8 cellular contexts compared by ENCODE assay signal in the genomic region with DNA sequence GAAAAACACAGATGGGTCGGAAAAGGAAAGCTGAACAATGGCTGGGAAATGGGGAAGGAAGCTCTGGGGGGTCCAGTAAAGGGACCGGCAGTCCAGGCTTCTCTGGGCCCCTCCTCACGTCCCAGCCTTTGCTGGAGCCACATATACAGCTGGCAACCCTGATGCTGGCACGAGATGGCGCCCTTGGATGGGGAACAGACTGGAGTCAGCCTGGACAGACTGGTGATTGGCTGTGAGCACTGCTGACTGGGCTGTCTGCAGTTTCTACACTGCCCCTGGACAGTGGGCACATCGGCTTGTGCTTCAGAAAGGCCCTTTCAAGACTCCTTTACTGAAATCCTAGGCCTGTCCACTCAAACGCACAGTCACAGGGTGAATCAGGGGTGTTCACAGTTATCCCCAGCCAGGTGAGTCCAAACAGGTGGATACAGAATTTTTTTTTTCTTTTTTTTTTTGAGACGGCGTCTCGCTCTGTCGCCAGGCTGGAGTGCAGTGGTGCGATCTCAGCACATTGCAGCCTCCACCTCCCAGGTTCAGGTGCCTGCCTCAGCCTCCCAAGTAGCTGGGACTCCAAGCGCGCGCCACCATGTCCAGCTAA.
DNase-seq lines count a peak whose midpoint lies in the region; ATAC-seq and TF ChIP-seq lines count a peak whose summit lies in the region.

No MANE protein-coding gene starts in this region.

- H3K27me3 ChIP-seq in BLaER1, result no peaks in the 10 kb centered on the region

- H3K9me3 ChIP-seq in BLaER1, result no peaks in the 10 kb centered on the region
- H3K9me3 ChIP-seq in HEK293 (ENCODE audit: control insufficient read depth, insufficient read depth, low read depth, low read length), result no peaks in the 10 kb centered on the region

- peaks cover 12% of the 10 kb centered on the region for H3K4me1 Mint-ChIP-seq in memory B cell

- H3K36me3 Mint-ChIP-seq in memory B cell, result no peaks in the 10 kb centered on the region

- H3K9me3 Mint-ChIP-seq in memory B cell, result no peaks in the 10 kb centered on the region

- ATAC-seq in memory B cell (ENCODE audit: low read depth), result peak; percentile 53
- ATAC-seq in HG03565 (IDR thresholded peaks at IDR 0.05; ENCODE audit: unreplicated experiment), result no peak

- TF ChIP-seq CTCF in HEK293 (tag by site-specific recombination; IDR thresholded peaks at IDR 0.05), result peak; percentile 94

- no peaks in the 10 kb centered on the region for H3K36me3 ChIP-seq in BLaER1
- no peaks in the 10 kb centered on the region for H3K36me3 ChIP-seq in HEK293 (ENCODE audit: control insufficient read depth in 2 of 2, insufficient read depth in 1 of 2, low read length in 2 of 2)

- no peak overlapping the region for H3K27ac Mint-ChIP-seq in memory B cell

- POLR2A ChIA-PET in HEK293 (lab: Yijun Ruan, JAX), result no interaction called here

- peaks cover 26% of the 10 kb centered on the region for H3K27me3 Mint-ChIP-seq in memory B cell

- no peak overlapping the region for H3K27ac ChIP-seq in BLaER1
- no peak overlapping the region for H3K27ac ChIP-seq in HEK293 (ENCODE audit: extremely low read depth, low read depth, low read length)

- H3K9ac ChIP-seq in BLaER1, result no peak overlapping the region

- no peak overlapping the region for H3K4me3 Mint-ChIP-seq in memory B cell

- H4K20me1 ChIP-seq in BLaER1, result no peaks in the 10 kb centered on the region

- CTCF ChIA-PET in HEK293 (lab: Yijun Ruan, JAX), result interaction anchor here (0.6 to 4.5 kb wide), 19 partner anchors 10 to 1051 kb away, joined by 3 to 93 read pairs (median 3); a partner anchor contains a TSS

- peak overlapping the region; percentile 63 for H3K4me2 ChIP-seq in BLaER1

- H3K4me1 ChIP-seq in BLaER1, result peaks cover 22% of the 10 kb centered on the region
- no peaks in the 10 kb centered on the region for H3K4me1 ChIP-seq in HEK293 (ENCODE audit: control insufficient read depth, insufficient read depth, low read length)

- DNase-seq in NCI-H510A treated with DMSO at 0.1 percent for 48 hours (lab: John Stamatoyannopoulos, UW), result peak; percentile 80
- DNase-seq in activated CD4-positive, alpha-beta T cell treated with anti-CD3 and anti-CD28 coated beads, Interleukin-2, amount 50 U/mL, for 24 hours (ENCODE audit: low read depth in 1 of 2, low spot score in 1 of 2), result peak; percentile 12 to 33
- DNase-seq in effector CD8-positive, alpha-beta T cell (lab: John Stamatoyannopoulos, UW), result peak; percentile 12
- DNase-seq in memory B cell (ENCODE audit: low spot score in 2 of 2), result peak; percentile 19 to 25
- peak; percentile 5 to 8 for DNase-seq in stimulated activated CD8-positive, alpha-beta memory T cell treated with anti-CD3 and anti-CD28 coated beads, Interleukin-2, amount 100 ng/mL, for 1 hour (ENCODE audit: low read depth in 2 of 2)

- H3K4me3 ChIP-seq in BLaER1 (no peak overlapping the region), HEK293 (ENCODE audit: low read depth, low read length) (no peak overlapping the region)

TF ChIP-seq in HEK293, 187 proteins besides CTCF, POLR2A, EP300 and RAD21:
- TF ChIP-seq ZSCAN30 (tag by site-specific recombination; IDR thresholded peaks at IDR 0.05), result peak; percentile 32; the same call in 1 of the 2 replicates
- peak; percentile 34; the same call in 1 of the 2 replicates for TF ChIP-seq ZXDB (tag by site-specific recombination; IDR thresholded peaks at IDR 0.05)
- TF ChIP-seq SCRT2 (tag by site-specific recombination; IDR thresholded peaks at IDR 0.05), result peak; percentile 74
- no peak for TF ChIP-seq ZNF514 (tag by site-specific recombination; IDR thresholded peaks at IDR 0.05)
- TF ChIP-seq, protein P1, sequence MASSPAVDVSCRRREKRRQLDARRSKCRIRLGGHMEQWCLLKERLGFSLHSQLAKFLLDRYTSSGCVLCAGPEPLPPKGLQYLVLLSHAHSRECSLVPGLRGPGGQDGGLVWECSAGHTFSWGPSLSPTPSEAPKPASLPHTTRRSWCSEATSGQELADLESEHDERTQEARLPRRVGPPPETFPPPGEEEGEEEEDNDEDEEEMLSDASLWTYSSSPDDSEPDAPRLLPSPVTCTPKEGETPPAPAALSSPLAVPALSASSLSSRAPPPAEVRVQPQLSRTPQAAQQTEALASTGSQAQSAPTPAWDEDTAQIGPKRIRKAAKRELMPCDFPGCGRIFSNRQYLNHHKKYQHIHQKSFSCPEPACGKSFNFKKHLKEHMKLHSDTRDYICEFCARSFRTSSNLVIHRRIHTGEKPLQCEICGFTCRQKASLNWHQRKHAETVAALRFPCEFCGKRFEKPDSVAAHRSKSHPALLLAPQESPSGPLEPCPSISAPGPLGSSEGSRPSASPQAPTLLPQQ (tag by site-specific recombination; IDR thresholded peaks at IDR 0.05), result 0 out of 2 replicates have a peak, but pooled peaks have one; percentile 29
- TF ChIP-seq ZNF426 (tag by site-specific recombination; IDR thresholded peaks at IDR 0.05), result no peak
- 0 out of 2 replicates have a peak, but pooled peaks have one; percentile 15 for TF ChIP-seq SP7 (tag by site-specific recombination; IDR thresholded peaks at IDR 0.05)
- TF ChIP-seq SCRT1 (tag by site-specific recombination; IDR thresholded peaks at IDR 0.05; ENCODE audit: borderline replicate concordance), result 0 out of 2 replicates have a peak, but pooled peaks have one; percentile 9
- TF ChIP-seq, protein P2, sequence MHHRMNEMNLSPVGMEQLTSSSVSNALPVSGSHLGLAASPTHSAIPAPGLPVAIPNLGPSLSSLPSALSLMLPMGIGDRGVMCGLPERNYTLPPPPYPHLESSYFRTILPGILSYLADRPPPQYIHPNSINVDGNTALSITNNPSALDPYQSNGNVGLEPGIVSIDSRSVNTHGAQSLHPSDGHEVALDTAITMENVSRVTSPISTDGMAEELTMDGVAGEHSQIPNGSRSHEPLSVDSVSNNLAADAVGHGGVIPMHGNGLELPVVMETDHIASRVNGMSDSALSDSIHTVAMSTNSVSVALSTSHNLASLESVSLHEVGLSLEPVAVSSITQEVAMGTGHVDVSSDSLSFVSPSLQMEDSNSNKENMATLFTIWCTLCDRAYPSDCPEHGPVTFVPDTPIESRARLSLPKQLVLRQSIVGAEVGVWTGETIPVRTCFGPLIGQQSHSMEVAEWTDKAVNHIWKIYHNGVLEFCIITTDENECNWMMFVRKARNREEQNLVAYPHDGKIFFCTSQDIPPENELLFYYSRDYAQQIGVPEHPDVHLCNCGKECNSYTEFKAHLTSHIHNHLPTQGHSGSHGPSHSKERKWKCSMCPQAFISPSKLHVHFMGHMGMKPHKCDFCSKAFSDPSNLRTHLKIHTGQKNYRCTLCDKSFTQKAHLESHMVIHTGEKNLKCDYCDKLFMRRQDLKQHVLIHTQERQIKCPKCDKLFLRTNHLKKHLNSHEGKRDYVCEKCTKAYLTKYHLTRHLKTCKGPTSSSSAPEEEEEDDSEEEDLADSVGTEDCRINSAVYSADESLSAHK (tag by site-specific recombination; IDR thresholded peaks at IDR 0.05), result peak; percentile 85
- 0 out of 2 replicates have a peak, but pooled peaks have one; percentile 39 for TF ChIP-seq ZNF660 (tag by site-specific recombination; IDR thresholded peaks at IDR 0.05)
- TF ChIP-seq ZNF529 (tag by site-specific recombination; IDR thresholded peaks at IDR 0.05; ENCODE audit: insufficient replicate concordance), result no peak
- TF ChIP-seq, protein P3, sequence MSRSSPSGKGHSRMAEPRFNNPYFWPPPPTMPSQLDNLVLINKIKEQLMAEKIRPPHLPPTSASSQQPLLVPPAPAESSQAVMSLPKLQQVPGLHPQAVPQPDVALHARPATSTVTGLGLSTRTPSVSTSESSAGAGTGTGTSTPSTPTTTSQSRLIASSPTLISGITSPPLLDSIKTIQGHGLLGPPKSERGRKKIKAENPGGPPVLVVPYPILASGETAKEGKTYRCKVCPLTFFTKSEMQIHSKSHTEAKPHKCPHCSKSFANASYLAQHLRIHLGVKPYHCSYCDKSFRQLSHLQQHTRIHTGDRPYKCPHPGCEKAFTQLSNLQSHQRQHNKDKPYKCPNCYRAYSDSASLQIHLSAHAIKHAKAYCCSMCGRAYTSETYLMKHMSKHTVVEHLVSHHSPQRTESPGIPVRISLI (tag by site-specific recombination; IDR thresholded peaks at IDR 0.05), result peak; percentile 81
- TF ChIP-seq ZNF654 (tag by site-specific recombination; IDR thresholded peaks at IDR 0.05; ENCODE audit: low read depth), result peak; percentile 91
- peak; percentile 38; the same call in 1 of the 2 replicates for TF ChIP-seq ZBTB17 (tag by site-specific recombination; IDR thresholded peaks at IDR 0.05)
- TF ChIP-seq ZBTB7A (tag by site-specific recombination; IDR thresholded peaks at IDR 0.05; ENCODE audit: low read depth), result no peak

Comparison
In these comparisons a context has a peak if more than half of its experiments do, and no peak if none do; other contexts are left out.
1. DNase-seq: peak in every context shown above with its lines; median percentile 80 in NCI-H510A treated with DMSO at 0.1 percent for 48 hours; 22 in activated CD4-positive, alpha-beta T cell treated with anti-CD3 and anti-CD28 coated beads, Interleukin-2, amount 50 U/mL, for 24 hours; 22 in memory B cell; 12 in effector CD8-positive, alpha-beta T cell; 6 in stimulated activated CD8-positive, alpha-beta memory T cell treated with anti-CD3 and anti-CD28 coated beads, Interleukin-2, amount 100 ng/mL, for 1 hour.